15 cellular contexts compared by ENCODE assay signal in the genomic region with DNA sequence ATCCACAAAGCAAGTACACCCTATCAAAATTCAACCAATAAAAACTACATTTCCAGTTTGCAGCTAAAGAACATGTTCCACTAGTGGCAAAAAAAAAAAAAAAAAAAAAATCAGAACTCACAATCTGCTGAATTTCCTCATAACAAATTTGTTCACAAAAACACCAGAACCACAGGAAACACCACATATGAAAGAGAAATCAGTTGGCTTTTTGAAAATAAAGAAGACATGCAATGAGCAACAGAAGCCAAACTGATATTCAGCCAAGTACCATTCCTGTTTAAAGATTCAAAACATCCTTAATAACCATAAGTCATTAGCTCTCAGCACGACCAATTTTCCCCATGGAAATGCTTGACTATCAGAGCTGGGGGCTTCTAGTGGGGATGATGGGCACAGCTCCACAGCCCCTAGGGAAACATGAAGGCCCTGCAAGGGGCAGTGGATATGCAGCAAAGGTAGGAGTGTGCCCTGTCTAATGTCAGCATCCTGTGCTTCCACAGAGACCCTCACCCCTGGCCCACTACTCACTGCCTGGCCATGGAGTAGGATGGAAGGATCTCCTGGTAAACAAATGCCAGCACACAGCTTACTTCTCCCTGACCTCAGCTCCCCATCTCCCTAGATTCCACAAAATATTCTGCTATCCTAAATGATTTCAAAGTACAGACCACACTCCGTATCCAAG.
DNase-seq lines count a peak whose midpoint lies in the region; ATAC-seq lines count a peak whose summit lies in the region.
"Had no signal": no experiment of that assay in that cellular context is flagged by ENCODE, and none has a peak within 500 bp of the region (broad histone marks: within the 10 kb centered on the region; RNA-seq: fewer than 3 reads in every experiment).

No MANE protein-coding gene starts in this region.

- DNase-seq in activated naive CD4-positive, alpha-beta T cell treated with anti-CD3 and anti-CD28 coated beads for 36 hours: no peak
- DNase-seq in activated naive CD4-positive, alpha-beta T cell treated with Interleukin-2 at 50 U/mL for 16 hours: no peak
- DNase-seq in T-cell (no peak), trophoblast cell (no peak), occipital lobe (lab: John Stamatoyannopoulos, UW) (no peak), amygdala (lab: John Stamatoyannopoulos, UW) (no peak), mesenteric fat pad (ENCODE audit: low spot score) (no peak)
- no peak for DNase-seq in activated naive CD8-positive, alpha-beta T cell treated with anti-CD3 and anti-CD28 coated beads, Interleukin-2, amount 50 U/mL, for 24 hours
- DNase-seq: ACHN; activated CD4-positive, alpha-beta T cell treated with anti-CD3 and anti-CD28 coated beads for 4 hours; activated effector memory CD4-positive, alpha-beta T cell treated with Interleukin-2 at 50 U/mL for 16 hours; gastrocnemius medialis; stimulated activated CD4-positive, alpha-beta T cell treated with anti-CD3 and anti-CD28 coated beads, Interleukin-1b, Interleukin-23, amount 100 ng/mL, for 48 hours had no signal

- POLR2A ChIA-PET in T-cell (lab: Charles Lee): interaction anchor here in 1 of 2 donors (0.6 to 0.7 kb wide), 4 partner anchors 12 to 181 kb away, joined by 3 to 6 read pairs (median 4); no protein-coding TSS in a partner anchor

- H3K4me1 ChIP-seq in trophoblast cell (ENCODE audit: control insufficient read depth in 1 of 2, insufficient read depth in 2 of 2, low read length in 2 of 2): peaks cover 17 to 24% of the 10 kb centered on the region in 2 experiments

- H4K8ac ChIP-seq in trophoblast cell (ENCODE audit: low read depth, low read length): no peak overlapping the region

- H3K79me2 ChIP-seq in trophoblast cell (ENCODE audit: control insufficient read depth, insufficient read depth, low read length, poor library complexity): peaks cover 3% of the 10 kb centered on the region

- H3K27ac Mint-ChIP-seq in activated naive CD4-positive, alpha-beta T cell treated with anti-CD3 and anti-CD28 coated beads for 36 hours: peak overlapping the region; percentile 77
- H3K27ac Mint-ChIP-seq in T-cell: peak overlapping the region; percentile 97 to 98
- peak overlapping the region; percentile 47 for H3K27ac Mint-ChIP-seq in activated naive CD8-positive, alpha-beta T cell treated with anti-CD3 and anti-CD28 coated beads, Interleukin-2, amount 50 U/mL, for 24 hours
- H3K27ac Mint-ChIP-seq: GM23338 had no signal

- no peak overlapping the region for H3K9ac ChIP-seq in trophoblast cell (ENCODE audit: low read length)

- no peak overlapping the region for H2BK120ac ChIP-seq in trophoblast cell (ENCODE audit: insufficient read depth, low read length, poor library complexity)

- no peaks in the 10 kb centered on the region for H3K36me3 Mint-ChIP-seq in activated naive CD4-positive, alpha-beta T cell treated with anti-CD3 and anti-CD28 coated beads for 36 hours (ENCODE audit: low read depth)
- H3K36me3 Mint-ChIP-seq in T-cell: no peaks in the 10 kb centered on the region
- peaks cover 9% of the 10 kb centered on the region for H3K36me3 Mint-ChIP-seq in activated naive CD8-positive, alpha-beta T cell treated with anti-CD3 and anti-CD28 coated beads, Interleukin-2, amount 50 U/mL, for 24 hours (ENCODE audit: low read depth)

- no peaks in the 10 kb centered on the region for H3K27me3 ChIP-seq in trophoblast cell (ENCODE audit: insufficient read depth, low read length)
- H3K27me3 ChIP-seq: gastrocnemius medialis had no signal

- H3K79me1 ChIP-seq in trophoblast cell (ENCODE audit: low read length): peaks cover 9% of the 10 kb centered on the region

- H4K91ac ChIP-seq in trophoblast cell (ENCODE audit: low read depth, low read length): no peak overlapping the region

- no peaks in the 10 kb centered on the region for H3K36me3 ChIP-seq in trophoblast cell (ENCODE audit: control insufficient read depth in 1 of 2, insufficient read depth in 2 of 2, low read length in 2 of 2)
- H3K36me3 ChIP-seq: gastrocnemius medialis had no signal

- intact Hi-C loops in activated naive CD4-positive, alpha-beta T cell treated with anti-CD3 and anti-CD28 coated beads for 36 hours (cut with micrococcal nuclease): loop anchor here (2.0 to 10.0 kb wide), 5 partner anchors 53 to 1827 kb away; a partner anchor contains a TSS

- no CpG with 5 or more reads among the region's 2 CpGs for WGBS in trophoblast cell (ENCODE audit: extremely low coverage, insufficient coverage, insufficient read length)

- H3K9me3 ChIP-seq in trophoblast cell (ENCODE audit: insufficient read depth, low read depth, low read length): no peaks in the 10 kb centered on the region
- H3K9me3 ChIP-seq: gastrocnemius medialis had no signal

- CTCF ChIA-PET in activated naive CD4-positive, alpha-beta T cell treated with anti-CD3 and anti-CD28 coated beads for 36 hours (lab: Charles Lee): interaction anchor here (0.6 to 1.8 kb wide), 4 partner anchors 12 to 159 kb away, joined by 4 to 7 read pairs (median 4); no protein-coding TSS in a partner anchor
- CTCF ChIA-PET in T-cell (lab: Charles Lee): interaction anchor here in 1 of 2 donors (0.6 to 2.4 kb wide), 4 partner anchors 13 to 214 kb away, joined by 4 to 8 read pairs (median 6); no protein-coding TSS in a partner anchor

- no peak overlapping the region for H3K14ac ChIP-seq in trophoblast cell (ENCODE audit: low read length)

- H2AK5ac ChIP-seq in trophoblast cell (ENCODE audit: low read length): no peak overlapping the region

- no peak overlapping the region for H3K27ac ChIP-seq in trophoblast cell (ENCODE audit: low read depth, low read length)
- H3K27ac ChIP-seq: gastrocnemius medialis had no signal

- no peak overlapping the region for H3K23ac ChIP-seq in trophoblast cell (ENCODE audit: low read length)

- H2BK5ac ChIP-seq in trophoblast cell (ENCODE audit: low read depth, low read length, poor library complexity): no peak overlapping the region

- peaks cover 80% of the 10 kb centered on the region for H3K4me1 Mint-ChIP-seq in activated naive CD4-positive, alpha-beta T cell treated with anti-CD3 and anti-CD28 coated beads for 36 hours (ENCODE audit: low read depth)
- H3K4me1 Mint-ChIP-seq in T-cell: peaks cover 92 to 94% (median 94%) of the 10 kb centered on the region in 3 donors
- H3K4me1 Mint-ChIP-seq in activated naive CD8-positive, alpha-beta T cell treated with anti-CD3 and anti-CD28 coated beads, Interleukin-2, amount 50 U/mL, for 24 hours: peaks cover 80% of the 10 kb centered on the region

- ATAC-seq in T-cell (replicated peaks in 1 of 4): peak; percentile 58 to 70 (median 66)
- no peak for ATAC-seq in activated naive CD8-positive, alpha-beta T cell treated with anti-CD3 and anti-CD28 coated beads, Interleukin-2, amount 50 U/mL, for 24 hours
- ATAC-seq: gastrocnemius medialis, GM23338, Panc1 had no signal

- H3K4ac ChIP-seq in trophoblast cell (ENCODE audit: low read depth, low read length): peak overlapping the region; percentile 24

- H3K9me3 Mint-ChIP-seq in activated naive CD4-positive, alpha-beta T cell treated with anti-CD3 and anti-CD28 coated beads for 36 hours: no peaks in the 10 kb centered on the region
- no peaks in the 10 kb centered on the region for H3K9me3 Mint-ChIP-seq in T-cell
- no peaks in the 10 kb centered on the region for H3K9me3 Mint-ChIP-seq in activated naive CD8-positive, alpha-beta T cell treated with anti-CD3 and anti-CD28 coated beads, Interleukin-2, amount 50 U/mL, for 24 hours
- H3K9me3 Mint-ChIP-seq: GM23338 had no signal

- no peak overlapping the region for H3K4me3 ChIP-seq in trophoblast cell (ENCODE audit: low read depth, low read length)
- H3K4me3 ChIP-seq: gastrocnemius medialis, GM23338 had no signal

- peak overlapping the region; percentile 33 for H3K4me3 Mint-ChIP-seq in activated naive CD4-positive, alpha-beta T cell treated with anti-CD3 and anti-CD28 coated beads for 36 hours
- H3K4me3 Mint-ChIP-seq in T-cell: peak overlapping the region; percentile 72 to 79 (median 74)
- peak overlapping the region; percentile 40 for H3K4me3 Mint-ChIP-seq in activated naive CD8-positive, alpha-beta T cell treated with anti-CD3 and anti-CD28 coated beads, Interleukin-2, amount 50 U/mL, for 24 hours
- H3K4me3 Mint-ChIP-seq: GM23338 had no signal

- H2AFZ ChIP-seq in trophoblast cell (ENCODE audit: insufficient read depth, low read length, poor library complexity): no peak overlapping the region
- H2AFZ ChIP-seq: GM23338 had no signal

- no peak overlapping the region for H3K18ac ChIP-seq in trophoblast cell (ENCODE audit: low read length)

- no peaks in the 10 kb centered on the region for H3K27me3 Mint-ChIP-seq in activated naive CD4-positive, alpha-beta T cell treated with anti-CD3 and anti-CD28 coated beads for 36 hours (ENCODE audit: low read depth)
- H3K27me3 Mint-ChIP-seq in T-cell: no peaks in the 10 kb centered on the region
- H3K27me3 Mint-ChIP-seq in activated naive CD8-positive, alpha-beta T cell treated with anti-CD3 and anti-CD28 coated beads, Interleukin-2, amount 50 U/mL, for 24 hours: peaks cover 2% of the 10 kb centered on the region

- no peak overlapping the region for H3K4me2 ChIP-seq in trophoblast cell (ENCODE audit: low read length)

- H2BK12ac ChIP-seq in trophoblast cell (ENCODE audit: low read length): no peak overlapping the region

- H4K12ac ChIP-seq in trophoblast cell (ENCODE audit: low read depth, low read length): no peak overlapping the region

Comparison
In these comparisons a context has a peak if more than half of its experiments do, and no peak if none do; other contexts are left out.
1. H3K27ac Mint-ChIP-seq: peak in every context shown above with its lines; median percentile 98 in T-cell; 77 in activated naive CD4-positive, alpha-beta T cell treated with anti-CD3 and anti-CD28 coated beads for 36 hours; 47 in activated naive CD8-positive, alpha-beta T cell treated with anti-CD3 and anti-CD28 coated beads, Interleukin-2, amount 50 U/mL, for 24 hours.